ENCODE assay signal across 13 cellular contexts in the genomic region with DNA sequence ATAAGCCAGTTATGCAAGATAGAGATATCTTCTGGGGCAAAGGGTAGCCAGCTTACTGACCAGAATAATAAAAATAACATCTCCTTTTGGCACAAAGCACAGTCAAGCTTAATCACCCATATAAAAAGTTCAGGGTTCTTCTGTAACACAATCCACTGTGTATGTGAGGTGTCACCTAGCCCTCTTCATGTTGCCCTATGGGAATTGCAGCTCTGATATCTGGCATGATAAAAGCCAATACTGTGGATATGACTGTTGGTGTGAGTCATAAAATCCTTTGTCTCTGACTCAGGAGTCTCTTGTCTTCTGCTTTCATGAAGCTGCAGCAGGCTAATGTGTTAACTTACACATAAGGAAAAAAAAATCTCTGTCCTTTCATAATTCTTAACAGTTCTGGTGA.
DNase-seq lines count a peak whose midpoint lies in the region; ATAC-seq and TF ChIP-seq lines count a peak whose summit lies in the region.
"Had no signal": no experiment of that assay in that cellular context is flagged by ENCODE, and none has a peak within 500 bp of the region (broad histone marks: within the 10 kb centered on the region; RNA-seq: fewer than 3 reads in every experiment).

No MANE protein-coding gene starts in this region.

- CTCF ChIA-PET in HEK293T (lab: Yijun Ruan, JAX) (no interaction called here), T-cell (lab: Charles Lee) (no interaction called here)

- peak; percentile 96 for DNase-seq in EL
- DNase-seq in M059J (ENCODE audit: low read depth), result peak; percentile 99
- DNase-seq in choroid plexus epithelial cell (ENCODE audit: low read depth), result peak; percentile 89
- DNase-seq in skeletal muscle cell (ENCODE audit: low read depth), result peak; percentile 97
- no peak for DNase-seq in Ammon's horn (ENCODE audit: low spot score)
- DNase-seq in HEK293T (ENCODE audit: extremely low spot score), result no peak
- DNase-seq in T-cell, result no peak
- DNase-seq: amygdala, GF-D8, left lung, MM.1S, NCI-H526, transverse colon had no signal

- no peaks in the 10 kb centered on the region for H3K27me3 Mint-ChIP-seq in T-cell

- H3K9me3 Mint-ChIP-seq in T-cell, result no peaks in the 10 kb centered on the region

- H3K36me3 Mint-ChIP-seq in T-cell, result no peaks in the 10 kb centered on the region

- H3K4me3 Mint-ChIP-seq in T-cell, result no peak overlapping the region

- ATAC-seq in T-cell (replicated peaks in 1 of 4), result no peak
- ATAC-seq: left lung had no signal

- POLR2A ChIA-PET in HEK293T (lab: Yijun Ruan, JAX), result no interaction called here
- POLR2A ChIA-PET in T-cell (lab: Charles Lee), result interaction anchor here in 1 of 2 donors (0.6 kb wide), 1 partner anchor 253 kb away, joined by 7 read pairs; no protein-coding TSS in a partner anchor

- H3K4me3 ChIP-seq in choroid plexus epithelial cell (ENCODE audit: low read depth, low read length) (no peak overlapping the region), skeletal muscle cell (ENCODE audit: low read depth, low read length) (no peak overlapping the region)
- H3K4me3 ChIP-seq: left lung, transverse colon had no signal

- H3K4me1 Mint-ChIP-seq in T-cell, result no peaks in the 10 kb centered on the region

- H3K27ac Mint-ChIP-seq in T-cell, result no peak overlapping the region

- TF ChIP-seq CTCF in choroid plexus epithelial cell (conservative IDR thresholded peaks at IDR 0.05; ENCODE audit: low read depth, low read length), result no peak

TF ChIP-seq in HEK293T, 16 proteins besides CTCF, POLR2A, EP300 and RAD21:
- TF ChIP-seq TARDBP (IDR thresholded peaks at IDR 0.05), result no peak
- no peak for TF ChIP-seq FOXM1 (IDR thresholded peaks at IDR 0.05; ENCODE audit: borderline replicate concordance)
- TF ChIP-seq ARNT (IDR thresholded peaks at IDR 0.05), result no peak
- no peak for TF ChIP-seq CTBP1 (IDR thresholded peaks at IDR 0.05; ENCODE audit: borderline replicate concordance)
- no peak for TF ChIP-seq SUZ12 (IDR thresholded peaks at IDR 0.05)
TF ChIP-seq in HEK293T: peak in this region for 0.

Comparison
In these comparisons a context has a peak if more than half of its experiments do, and no peak if none do; other contexts are left out.
1. DNase-seq: peak in EL (single experiment), M059J (single experiment), choroid plexus epithelial cell (single experiment) and skeletal muscle cell (single experiment); none in Ammon's horn (single experiment), HEK293T (single experiment) and T-cell (0 of 34).